29 cellular contexts compared by ENCODE assay signal in genomic region chr17:29458066-29458465, GRCh38.
"Had no signal": no experiment of that assay in that cellular context is flagged by ENCODE, and none has a peak within 500 bp of the region (broad histone marks: within the 10 kb centered on the region; RNA-seq: fewer than 3 reads in every experiment).

No MANE protein-coding gene starts in this region.

- H3K4me1 ChIP-seq: ascending aorta, SJSA1 had no signal

- H3K9me3 ChIP-seq: ascending aorta, body of pancreas, SJSA1 had no signal

- H3K4me3 ChIP-seq: ascending aorta, body of pancreas, SJSA1 had no signal

- H3K27ac Mint-ChIP-seq: activated CD4-positive, alpha-beta T cell treated with anti-CD3 and anti-CD28 coated beads, Interleukin-2, amount 10 ng/mL, durations not matched to agents 24 days and 14 days; activated CD8-positive, alpha-beta memory T cell treated with anti-CD3 and anti-CD28 coated beads, Interleukin-2, amount 10 ng/mL, durations not matched to agents 7 days and 5 days; activated naive CD4-positive, alpha-beta T cell treated with anti-CD3 and anti-CD28 coated beads, Interleukin-2, amount 50 U/mL, for 72 hours; activated naive CD8-positive, alpha-beta T cell treated with anti-CD3 and anti-CD28 coated beads, Interleukin-2, amount 50 U/mL, for 24 hours; activated T-cell treated with anti-CD3 and anti-CD28 coated beads, Interleukin-2, amount 50 U/mL, for 24 hours; T-helper 1 cell treated with Interleukin-12 subunit alpha and Interleukin-12 subunit beta and Interleukin-4 antibody, amounts not matched to agents 30 μg/mL and 1 μg/mL, for 36 hours; WTC11 had no signal

- H3K27ac ChIP-seq: ascending aorta, body of pancreas, SJSA1 had no signal

- H3K4me3 Mint-ChIP-seq: activated CD4-positive, alpha-beta T cell treated with anti-CD3 and anti-CD28 coated beads, Interleukin-2, amount 10 ng/mL, durations not matched to agents 24 days and 14 days; activated CD8-positive, alpha-beta memory T cell treated with anti-CD3 and anti-CD28 coated beads, Interleukin-2, amount 10 ng/mL, durations not matched to agents 7 days and 5 days; activated naive CD8-positive, alpha-beta T cell treated with anti-CD3 and anti-CD28 coated beads, Interleukin-2, amount 50 U/mL, for 24 hours; activated T-cell treated with anti-CD3 and anti-CD28 coated beads, Interleukin-2, amount 50 U/mL, for 24 hours; T-helper 1 cell treated with Interleukin-12 subunit alpha and Interleukin-12 subunit beta and Interleukin-4 antibody, amounts not matched to agents 30 μg/mL and 1 μg/mL, for 36 hours; WTC11 had no signal

- H3K27me3 Mint-ChIP-seq: activated CD4-positive, alpha-beta T cell treated with anti-CD3 and anti-CD28 coated beads, Interleukin-2, amount 10 ng/mL, durations not matched to agents 24 days and 14 days; activated CD8-positive, alpha-beta memory T cell treated with anti-CD3 and anti-CD28 coated beads, Interleukin-2, amount 10 ng/mL, durations not matched to agents 7 days and 5 days; activated naive CD8-positive, alpha-beta T cell treated with anti-CD3 and anti-CD28 coated beads, Interleukin-2, amount 50 U/mL, for 24 hours; activated T-cell treated with anti-CD3 and anti-CD28 coated beads, Interleukin-2, amount 50 U/mL, for 24 hours had no signal

- FAIRE-seq: bronchial epithelial cell, RCC 7860 had no signal

- ATAC-seq: activated CD8-positive, alpha-beta memory T cell treated with anti-CD3 and anti-CD28 coated beads, Interleukin-2, amount 10 ng/mL, durations not matched to agents 7 days and 5 days; activated naive CD4-positive, alpha-beta T cell treated with anti-CD3 and anti-CD28 coated beads, Interleukin-2, amount 50 U/mL, for 72 hours; activated naive CD8-positive, alpha-beta T cell treated with anti-CD3 and anti-CD28 coated beads, Interleukin-2, amount 50 U/mL, for 24 hours; body of pancreas; WTC11 had no signal

- H3K9me3 Mint-ChIP-seq: activated CD4-positive, alpha-beta T cell treated with anti-CD3 and anti-CD28 coated beads, Interleukin-2, amount 10 ng/mL, durations not matched to agents 24 days and 14 days; activated naive CD4-positive, alpha-beta T cell treated with anti-CD3 and anti-CD28 coated beads, Interleukin-2, amount 50 U/mL, for 72 hours; activated naive CD8-positive, alpha-beta T cell treated with anti-CD3 and anti-CD28 coated beads, Interleukin-2, amount 50 U/mL, for 24 hours; activated T-cell treated with anti-CD3 and anti-CD28 coated beads, Interleukin-2, amount 50 U/mL, for 24 hours; T-helper 1 cell treated with Interleukin-12 subunit alpha and Interleukin-12 subunit beta and Interleukin-4 antibody, amounts not matched to agents 30 μg/mL and 1 μg/mL, for 36 hours had no signal

- DNase-seq: activated CD4-positive, alpha-beta T cell treated with anti-CD3 and anti-CD28 coated beads, Interleukin-2, amount 10 ng/mL, durations not matched to agents 24 days and 14 days; activated CD4-positive, alpha-beta T cell treated with anti-CD3 and anti-CD28 coated beads, Interleukin-2, amount 50 U/mL, for 48 hours; activated CD4-positive, CD25-positive, alpha-beta regulatory T cell treated with anti-CD3 and anti-CD28 coated beads, Interleukin-2, amount 50 U/mL, for 72 hours; activated CD8-positive, alpha-beta memory T cell treated with anti-CD3 and anti-CD28 coated beads, Interleukin-2, amount 10 ng/mL, durations not matched to agents 7 days and 5 days; activated effector memory CD4-positive, alpha-beta T cell treated with anti-CD3 and anti-CD28 coated beads, Interleukin-2, amount 50 U/mL, for 16 hours; activated naive CD4-positive, alpha-beta T cell treated with Interleukin-2 at 50 U/mL for 16 hours; activated naive CD8-positive, alpha-beta T cell treated with anti-CD3 and anti-CD28 coated beads, Interleukin-2, amount 50 U/mL, for 24 hours; activated T-cell treated with anti-CD3 and anti-CD28 coated beads, Interleukin-2, amount 50 U/mL, for 24 hours; amniotic stem cell; body of pancreas; central memory CD4-positive, alpha-beta T cell; Karpas-422; MM.1S; NCI-H1105; NCI-H1436; NCI-H187; NCI-H2081; NCI-H510A treated with DMSO at 0.1 percent for 48 hours; NCI-H69; NK-92 treated with Interleukin-12 subunit alpha and Interleukin-12 subunit beta, amount 100 ng/mL, for 24 hours; OCI-M1; SHP77 had no signal
